2 cellular contexts compared by ENCODE assay signal in genomic region chrX:96386325-96386724, GRCh38.
TF ChIP-seq lines count a peak whose summit lies in the region.

No MANE protein-coding gene starts in this region.

TF ChIP-seq in IMR-90, 13 proteins besides CTCF, POLR2A, EP300 and RAD21:
- TF ChIP-seq MAFK (IDR thresholded peaks at IDR 0.05; ENCODE audit: low read depth, low read length) (peak; percentile 97), CHD1 (IDR thresholded peaks at IDR 0.05; ENCODE audit: low read depth, low read length) (no peak)

TF ChIP-seq in H1, 55 proteins besides CTCF, POLR2A, EP300 and RAD21:
- TF ChIP-seq POLR2AphosphoS5 (IDR thresholded peaks at IDR 0.05; ENCODE audit: low read depth, low read length): no peak
- TF ChIP-seq MAFK (IDR thresholded peaks at IDR 0.05; ENCODE audit: low read depth, low read length): peak; percentile 79
